12 cellular contexts compared by ENCODE assay signal in genomic region chr10:132547421-132547861, GRCh38. TPM values are rescaled to one million over a fixed set of nuclear protein-coding genes. Genes with fewer than 3 reads are reported as not detected.
DNase-seq lines count a peak whose midpoint lies in the region; ATAC-seq and TF ChIP-seq lines count a peak whose summit lies in the region.
"Had no signal": no experiment of that assay in that cellular context is flagged by ENCODE, and none has a peak within 500 bp of the region (broad histone marks: within the 10 kb centered on the region; RNA-seq: fewer than 3 reads in every experiment).

No MANE protein-coding gene starts in this region.

- H3K9me3 ChIP-seq in CD8-positive, alpha-beta T cell (ENCODE audit: low read length) = no peaks in the 10 kb centered on the region
- no peaks in the 10 kb centered on the region for H3K9me3 ChIP-seq in neutrophil
- H3K9me3 ChIP-seq: breast epithelium, gastroesophageal sphincter, upper lobe of right lung had no signal

- peak; percentile 57 to 72 for ATAC-seq in activated CD4-positive, CD25-positive, alpha-beta regulatory T cell treated with anti-CD3 and anti-CD28 coated beads, Interleukin-2, amount 50 U/mL, for 24 hours
- peak; percentile 42 for ATAC-seq in CD8-positive, alpha-beta T cell
- ATAC-seq: gastroesophageal sphincter had no signal

- no peaks in the 10 kb centered on the region for H3K36me3 ChIP-seq in CD8-positive, alpha-beta T cell (ENCODE audit: insufficient read depth, low read length)
- no peaks in the 10 kb centered on the region for H3K36me3 ChIP-seq in neutrophil
- H3K36me3 ChIP-seq: breast epithelium, gastroesophageal sphincter, upper lobe of right lung had no signal

- DNase-seq in activated CD4-positive, CD25-positive, alpha-beta regulatory T cell (lab: John Stamatoyannopoulos, UW) = no peak
- DNase-seq in CD8-positive, alpha-beta T cell = peak in 3 of 7 experiments; percentile 42 to 70 (median 61)
- peak; percentile 63 for DNase-seq in activated naive CD8-positive, alpha-beta T cell treated with anti-CD3 and anti-CD28 coated beads for 36 hours
- DNase-seq in C1 segment of cervical spinal cord (lab: John Stamatoyannopoulos, UW) (no peak), NOMO-1 treated with DMSO at 0.1 percent for 48 hours (lab: John Stamatoyannopoulos, UW; ENCODE audit: unreplicated experiment) (no peak), type B pancreatic cell (ENCODE audit: extremely low spot score, unreplicated experiment) (no peak)

- H3K4me1 Mint-ChIP-seq in CD8-positive, alpha-beta T cell (ENCODE audit: low read depth) = peaks cover 61% of the 10 kb centered on the region
- H3K4me1 Mint-ChIP-seq in activated naive CD8-positive, alpha-beta T cell treated with anti-CD3 and anti-CD28 coated beads for 36 hours = peaks cover 61% of the 10 kb centered on the region
- H3K4me1 Mint-ChIP-seq in type B pancreatic cell (ENCODE audit: unreplicated experiment) = peaks cover 9% of the 10 kb centered on the region

- peaks cover 52% of the 10 kb centered on the region for H3K4me1 ChIP-seq in CD8-positive, alpha-beta T cell (ENCODE audit: insufficient read depth, low read length)
- H3K4me1 ChIP-seq in neutrophil (ENCODE audit: control insufficient read depth in 1 of 2, insufficient read depth in 1 of 2, low read depth in 1 of 2, low read length in 1 of 2) = peaks cover 82 to 92% of the 10 kb centered on the region in 2 experiments
- H3K4me1 ChIP-seq: breast epithelium had no signal

- TF ChIP-seq CTCF in CD8-positive, alpha-beta T cell (IDR thresholded peaks at IDR 0.05) = no peak
- TF ChIP-seq CTCF in neutrophil (IDR thresholded peaks at IDR 0.05) = no peak
- TF ChIP-seq CTCF in type B pancreatic cell (conservative IDR thresholded peaks at IDR 0.05) = no peak

- H3K27ac ChIP-seq in CD8-positive, alpha-beta T cell (ENCODE audit: low read depth, low read length) = no peak overlapping the region
- peak overlapping the region; percentile 36 for H3K27ac ChIP-seq in neutrophil
- H3K27ac ChIP-seq: breast epithelium, upper lobe of right lung had no signal

- peak overlapping the region; percentile 69 for H3K27ac Mint-ChIP-seq in CD8-positive, alpha-beta T cell
- H3K27ac Mint-ChIP-seq in activated naive CD8-positive, alpha-beta T cell treated with anti-CD3 and anti-CD28 coated beads for 36 hours = no peak overlapping the region
- H3K27ac Mint-ChIP-seq in type B pancreatic cell = no peak overlapping the region

- no peaks in the 10 kb centered on the region for H3K27me3 Mint-ChIP-seq in CD8-positive, alpha-beta T cell (ENCODE audit: low read depth)
- H3K27me3 Mint-ChIP-seq in activated naive CD8-positive, alpha-beta T cell treated with anti-CD3 and anti-CD28 coated beads for 36 hours = no peaks in the 10 kb centered on the region
- no peaks in the 10 kb centered on the region for H3K27me3 Mint-ChIP-seq in type B pancreatic cell

- no peaks in the 10 kb centered on the region for H3K9me3 Mint-ChIP-seq in CD8-positive, alpha-beta T cell
- no peaks in the 10 kb centered on the region for H3K9me3 Mint-ChIP-seq in activated naive CD8-positive, alpha-beta T cell treated with anti-CD3 and anti-CD28 coated beads for 36 hours
- no peaks in the 10 kb centered on the region for H3K9me3 Mint-ChIP-seq in type B pancreatic cell
- H3K9me3 Mint-ChIP-seq: nephron had no signal

- peak overlapping the region; percentile 11 for H3K4me3 Mint-ChIP-seq in CD8-positive, alpha-beta T cell
- H3K4me3 Mint-ChIP-seq in activated naive CD8-positive, alpha-beta T cell treated with anti-CD3 and anti-CD28 coated beads for 36 hours = no peak overlapping the region
- H3K4me3 Mint-ChIP-seq in type B pancreatic cell = no peak overlapping the region
- H3K4me3 Mint-ChIP-seq: nephron had no signal

- no peak overlapping the region for H3K4me3 ChIP-seq in CD8-positive, alpha-beta T cell (ENCODE audit: low read depth, low read length)
- no peak overlapping the region for H3K4me3 ChIP-seq in neutrophil (ENCODE audit: low read depth in 1 of 2, low read length in 1 of 2)
- H3K4me3 ChIP-seq: breast epithelium, gastroesophageal sphincter, upper lobe of right lung had no signal

- intact Hi-C loops in CD8-positive, alpha-beta T cell (cut with DNase I, micrococcal nuclease) = no loop called here

- CTCF ChIA-PET in CD8-positive, alpha-beta T cell (lab: Charles Lee) = no interaction called here

- H3K27me3 ChIP-seq in CD8-positive, alpha-beta T cell (ENCODE audit: insufficient read depth, low read length) = no peaks in the 10 kb centered on the region
- no peaks in the 10 kb centered on the region for H3K27me3 ChIP-seq in neutrophil
- H3K27me3 ChIP-seq: gastroesophageal sphincter, upper lobe of right lung had no signal

- POLR2A ChIA-PET in CD8-positive, alpha-beta T cell (lab: Charles Lee) = no interaction called here

- H3K36me3 Mint-ChIP-seq in CD8-positive, alpha-beta T cell = no peaks in the 10 kb centered on the region
- no peaks in the 10 kb centered on the region for H3K36me3 Mint-ChIP-seq in activated naive CD8-positive, alpha-beta T cell treated with anti-CD3 and anti-CD28 coated beads for 36 hours
- H3K36me3 Mint-ChIP-seq in type B pancreatic cell = no peaks in the 10 kb centered on the region

RNA-seq across cellular contexts. Expression of gene INPP5A, which starts 9.9 kb away (rescaled TPM):
- 10 to 100 TPM; 16.9 to 19.4 TPM for total RNA-seq in CD8-positive, alpha-beta T cell
- total RNA-seq in activated naive CD8-positive, alpha-beta T cell treated with anti-CD3 and anti-CD28 coated beads for 36 hours = 1 to 10 TPM; 6.1 to 7.4 TPM
- 26.2 and 26.6 TPM in 2 replicates for total RNA-seq in type B pancreatic cell (ENCODE audit: low replicate concordance)
